Comparison of ENCODE assay signal across 8 cellular contexts in the genomic region with DNA sequence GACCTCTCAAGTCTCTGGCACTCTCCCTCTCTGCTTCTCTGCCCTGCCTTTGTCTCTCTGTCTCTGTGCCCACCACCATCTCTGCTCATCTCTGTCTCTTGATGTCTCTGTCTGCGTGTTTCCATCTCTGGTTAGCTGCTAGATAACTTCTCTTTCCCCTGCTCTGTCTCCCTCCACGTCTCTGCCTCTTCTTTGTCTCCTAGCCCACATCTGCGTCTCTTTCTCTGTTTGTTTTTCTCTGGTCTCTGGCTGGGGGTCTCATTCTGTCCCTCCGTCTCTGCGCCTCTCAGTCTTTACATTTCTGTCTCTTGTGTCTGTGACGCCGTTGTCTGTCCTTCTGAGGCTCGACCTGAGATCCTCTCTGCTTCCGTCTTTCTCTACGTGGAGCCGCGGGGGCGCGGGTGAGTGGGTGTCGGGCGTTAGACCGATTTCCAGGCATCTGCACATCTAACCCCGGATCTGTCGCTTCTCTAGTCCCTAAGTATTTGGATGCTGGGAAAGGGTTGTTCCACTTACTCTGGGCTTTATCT. TPM values are rescaled to one million over a fixed set of nuclear protein-coding genes. Genes with fewer than 3 reads are reported as not detected.
A peak's percentile ranks its signal among the peaks of the same experiment; 100 is the strongest.
DNase-seq lines count a peak whose midpoint lies in the region; ATAC-seq and TF ChIP-seq lines count a peak whose summit lies in the region.

No MANE protein-coding gene starts in this region.

- H3K27ac ChIP-seq in gastroesophageal sphincter, result no peak overlapping the region

- H3K36me3 ChIP-seq in gastroesophageal sphincter, result no peaks in the 10 kb centered on the region

- in situ Hi-C loops in ACHN (cut with HindIII; ENCODE audit: low pct_ligation_motif_present, low pct_unique_long_range_greater_than_20kb, low sequenced_read_pairs), result no loop called here

- no peaks in the 10 kb centered on the region for H3K36me3 Mint-ChIP-seq in osteocyte (ENCODE audit: unreplicated experiment)

- peaks cover 24% of the 10 kb centered on the region for H3K27me3 Mint-ChIP-seq in osteocyte (ENCODE audit: unreplicated experiment)

- no peak for TF ChIP-seq EP300 in gastroesophageal sphincter (IDR thresholded peaks at IDR 0.05)

- H3K27ac Mint-ChIP-seq in osteocyte (ENCODE audit: unreplicated experiment), result peak overlapping the region; percentile 1

- ATAC-seq in GM21576 (IDR thresholded peaks at IDR 0.05; ENCODE audit: unreplicated experiment), result peak; percentile 6
- peak; percentile 13 for ATAC-seq in SK-N-SH treated with all-trans-retinoic acid at 6 μM for 48 hours
- no peak for ATAC-seq in HG02938 (IDR thresholded peaks at IDR 0.05; ENCODE audit: unreplicated experiment)
- no peak for ATAC-seq in gastroesophageal sphincter
- no peak for ATAC-seq in GM18858 (IDR thresholded peaks at IDR 0.05; ENCODE audit: unreplicated experiment)

- WGBS in gastroesophageal sphincter (ENCODE audit: low coverage in 1 of 2), 2 donors, result 0 to 1% methylated on average over 5 to 12 of the region's 19 CpGs

- H3K9me3 Mint-ChIP-seq in osteocyte (ENCODE audit: unreplicated experiment), result no peaks in the 10 kb centered on the region

- TF ChIP-seq POLR2A in gastroesophageal sphincter (IDR thresholded peaks at IDR 0.05), result no peak

- no peaks in the 10 kb centered on the region for H3K9me3 ChIP-seq in gastroesophageal sphincter

- H3K4me3 Mint-ChIP-seq in osteocyte (ENCODE audit: unreplicated experiment), result peak overlapping the region; percentile 71

- TF ChIP-seq CTCF in osteocyte (IDR thresholded peaks at IDR 0.05), result no peak
- no peak for TF ChIP-seq CTCF in gastroesophageal sphincter (IDR thresholded peaks at IDR 0.05)

- H3K4me1 Mint-ChIP-seq in osteocyte (ENCODE audit: unreplicated experiment), result peaks cover 23% of the 10 kb centered on the region

- peak overlapping the region in 1 of 2 donors; percentile 35 for H3K4me3 ChIP-seq in gastroesophageal sphincter

- peak; percentile 8 for DNase-seq in effector CD8-positive, alpha-beta T cell (lab: John Stamatoyannopoulos, UW)
- DNase-seq in osteocyte (ENCODE audit: extremely low spot score, unreplicated experiment) (no peak), ACHN (no peak)

- peaks cover 0 to 32% (median 18%) of the 10 kb centered on the region in 3 donors for H3K4me1 ChIP-seq in gastroesophageal sphincter

- H3K27me3 ChIP-seq in gastroesophageal sphincter, result peaks cover 100% of the 10 kb centered on the region

TF ChIP-seq in SK-N-SH treated with all-trans-retinoic acid at 6 μM for 48 hours, 23 proteins besides CTCF, POLR2A, EP300 and RAD21:
- TF ChIP-seq TOX (CRISPR knock-in tag; IDR thresholded peaks at IDR 0.05; ENCODE audit: borderline replicate concordance), result no peak
- TF ChIP-seq RARB (CRISPR knock-in tag; IDR thresholded peaks at IDR 0.05), result no peak
- no peak for TF ChIP-seq ESRRG (CRISPR knock-in tag; IDR thresholded peaks at IDR 0.05)
- no peak for TF ChIP-seq ZC3H10 (CRISPR knock-in tag; IDR thresholded peaks at IDR 0.05)
- no peak for TF ChIP-seq PPARA (CRISPR knock-in tag; IDR thresholded peaks at IDR 0.05; ENCODE audit: borderline replicate concordance)
- TF ChIP-seq, protein P1, sequence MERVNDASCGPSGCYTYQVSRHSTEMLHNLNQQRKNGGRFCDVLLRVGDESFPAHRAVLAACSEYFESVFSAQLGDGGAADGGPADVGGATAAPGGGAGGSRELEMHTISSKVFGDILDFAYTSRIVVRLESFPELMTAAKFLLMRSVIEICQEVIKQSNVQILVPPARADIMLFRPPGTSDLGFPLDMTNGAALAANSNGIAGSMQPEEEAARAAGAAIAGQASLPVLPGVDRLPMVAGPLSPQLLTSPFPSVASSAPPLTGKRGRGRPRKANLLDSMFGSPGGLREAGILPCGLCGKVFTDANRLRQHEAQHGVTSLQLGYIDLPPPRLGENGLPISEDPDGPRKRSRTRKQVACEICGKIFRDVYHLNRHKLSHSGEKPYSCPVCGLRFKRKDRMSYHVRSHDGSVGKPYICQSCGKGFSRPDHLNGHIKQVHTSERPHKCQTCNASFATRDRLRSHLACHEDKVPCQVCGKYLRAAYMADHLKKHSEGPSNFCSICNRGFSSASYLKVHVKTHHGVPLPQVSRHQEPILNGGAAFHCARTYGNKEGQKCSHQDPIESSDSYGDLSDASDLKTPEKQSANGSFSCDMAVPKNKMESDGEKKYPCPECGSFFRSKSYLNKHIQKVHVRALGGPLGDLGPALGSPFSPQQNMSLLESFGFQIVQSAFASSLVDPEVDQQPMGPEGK (CRISPR knock-in tag; IDR thresholded peaks at IDR 0.05; ENCODE audit: borderline replicate concordance), result no peak
- TF ChIP-seq, protein P2, sequence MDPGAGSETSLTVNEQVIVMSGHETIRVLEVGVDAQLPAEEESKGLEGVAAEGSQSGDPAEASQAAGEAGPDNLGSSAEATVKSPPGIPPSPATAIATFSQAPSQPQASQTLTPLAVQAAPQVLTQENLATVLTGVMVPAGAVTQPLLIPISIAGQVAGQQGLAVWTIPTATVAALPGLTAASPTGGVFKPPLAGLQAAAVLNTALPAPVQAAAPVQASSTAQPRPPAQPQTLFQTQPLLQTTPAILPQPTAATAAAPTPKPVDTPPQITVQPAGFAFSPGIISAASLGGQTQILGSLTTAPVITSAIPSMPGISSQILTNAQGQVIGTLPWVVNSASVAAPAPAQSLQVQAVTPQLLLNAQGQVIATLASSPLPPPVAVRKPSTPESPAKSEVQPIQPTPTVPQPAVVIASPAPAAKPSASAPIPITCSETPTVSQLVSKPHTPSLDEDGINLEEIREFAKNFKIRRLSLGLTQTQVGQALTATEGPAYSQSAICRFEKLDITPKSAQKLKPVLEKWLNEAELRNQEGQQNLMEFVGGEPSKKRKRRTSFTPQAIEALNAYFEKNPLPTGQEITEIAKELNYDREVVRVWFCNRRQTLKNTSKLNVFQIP (CRISPR knock-in tag; IDR thresholded peaks at IDR 0.05; ENCODE audit: borderline replicate concordance, low read depth), result no peak
- TF ChIP-seq ISL1 (CRISPR knock-in tag; IDR thresholded peaks at IDR 0.05), result no peak

RNA-seq across cellular contexts. Expression of a gene that starts 0.4 kb away (rescaled TPM):
- 0.81 and 1.3 TPM in 2 replicates for total RNA-seq in osteocyte
- under 1 TPM in 1 of 4 donors, not detected in 3; 0.54 TPM for total RNA-seq in gastroesophageal sphincter

RNA-seq across cellular contexts. Expression of a gene that starts 23.3 kb away (rescaled TPM):
- total RNA-seq in osteocyte, result 366 and 397 TPM in 2 replicates
- total RNA-seq in gastroesophageal sphincter, result 100 to 1,000 TPM; 113 to 201 (median 152) TPM

RNA-seq across cellular contexts. Expression of a gene that starts 24.1 kb away (rescaled TPM):
- total RNA-seq in osteocyte (14.0 TPM in 2 replicates), gastroesophageal sphincter (1 to 10 TPM; 2.7 to 6.6 (median 4.2) TPM)

RNA-seq across cellular contexts. Expression of a gene that starts 29.2 kb away (rescaled TPM):
- 27.1 and 28.6 TPM in 2 replicates for total RNA-seq in osteocyte
- 10 to 100 TPM; 18.3 to 29.2 (median 18.9) TPM for total RNA-seq in gastroesophageal sphincter

Comparison
In these comparisons a context has a peak if more than half of its experiments do, and no peak if none do; other contexts are left out.
1. ATAC-seq: peak in GM21576 (single experiment) and SK-N-SH treated with all-trans-retinoic acid at 6 μM for 48 hours (single experiment); none in HG02938 (single experiment), gastroesophageal sphincter (single experiment) and GM18858 (single experiment).